8 cellular contexts compared by ENCODE assay signal in genomic region chr2:210577263-210578071, GRCh38. TPM values are rescaled to one million over a fixed set of nuclear protein-coding genes. Genes with fewer than 3 reads are reported as not detected.
DNase-seq lines count a peak whose midpoint lies in the region; ATAC-seq, FAIRE-seq and TF ChIP-seq lines count a peak whose summit lies in the region.

No MANE protein-coding gene starts in this region.

- no peak overlapping the region for H3K27ac ChIP-seq in K562 (ENCODE audit: extremely low read depth, low read depth, low read length)
- no peak overlapping the region for H3K27ac ChIP-seq in aorta (ENCODE audit: low read depth in 1 of 2, low read length in 2 of 2)

- peak in 2 of 3 experiments; percentile 51 to 63; a peak in 4 of 6 replicates for TF ChIP-seq CTCF in K562 (IDR thresholded peaks at IDR 0.05 in 2 of 3, conservative IDR thresholded peaks at IDR 0.05 in 1 of 3; ENCODE audit: insufficient read depth in 2 of 3, low read depth in 1 of 3, low read length in 3 of 3)

- no peak overlapping the region for H3K9ac ChIP-seq in K562 (ENCODE audit: insufficient read depth in 1 of 2, low read depth in 2 of 2, low read length in 2 of 2)

- intact Hi-C loops in K562 (cut with micrococcal nuclease) = loop anchor here (5.0 kb wide), 1 partner anchor 1990 kb away; no protein-coding TSS in a partner anchor
- intact Hi-C loops in aorta (cut with DNase I) = no loop called here

- WGBS in K562 (ENCODE audit: insufficient coverage, low coverage, missing lambda C conversion rate) = 0% methylated on average over 2 of the region's 2 CpGs
- WGBS in aorta, 2 donors = 18 to 23% methylated on average over 2 of the region's 2 CpGs

- no peaks in the 10 kb centered on the region for H3K36me3 ChIP-seq in K562 (ENCODE audit: control insufficient read depth, insufficient read depth, low read length)
- no peaks in the 10 kb centered on the region for H3K36me3 ChIP-seq in aorta (ENCODE audit: control insufficient read depth in 1 of 2, insufficient read depth in 2 of 2, low read length in 1 of 2)

- H3K9me3 ChIP-seq in K562 (replicated peaks; ENCODE audit: control insufficient read depth, insufficient read depth, low read depth, low read length) (no peaks in the 10 kb centered on the region), aorta (ENCODE audit: control insufficient read depth, low read length) (no peaks in the 10 kb centered on the region)

- FAIRE-seq in K562 (lab: Jason Lieb, UNC) = no peak

- no peak for TF ChIP-seq POLR2A in K562 (conservative IDR thresholded peaks at IDR 0.05)

- peak; percentile 26 to 61; a peak in 3 of 4 replicates for TF ChIP-seq RAD21 in K562 (CRISPR knock-in tag; conservative IDR thresholded peaks at IDR 0.05 in 1 of 2, IDR thresholded peaks at IDR 0.05 in 1 of 2)

- H3K4me2 ChIP-seq in K562 (ENCODE audit: insufficient read depth, low read length) = no peak overlapping the region

- in situ Hi-C loops in K562 (cut with MboI) = no loop called here

- TF ChIP-seq EP300 in K562 (IDR thresholded peaks at IDR 0.05; ENCODE audit: low read length) = no peak

- no peak overlapping the region for H3K4me3 ChIP-seq in K562
- no peak overlapping the region for H3K4me3 ChIP-seq in aorta (ENCODE audit: low read length in 2 of 2)

- no peak overlapping the region for H2AFZ ChIP-seq in K562 (ENCODE audit: low read depth, low read length)

- H3K4me1 ChIP-seq in K562 (replicated peaks in 1 of 2; ENCODE audit: control insufficient read depth in 2 of 2, insufficient read depth in 2 of 2, low read length in 2 of 2) (no peaks in the 10 kb centered on the region), aorta (ENCODE audit: control insufficient read depth in 1 of 2, insufficient read depth in 2 of 2, low read length in 2 of 2) (no peaks in the 10 kb centered on the region)

- no peaks in the 10 kb centered on the region for H3K9me1 ChIP-seq in K562 (ENCODE audit: control insufficient read depth, insufficient read depth, low read length)

- H4K20me1 ChIP-seq in K562 (replicated peaks; ENCODE audit: control insufficient read depth, insufficient read depth, low read length) = no peaks in the 10 kb centered on the region

- no peaks in the 10 kb centered on the region for H3K79me2 ChIP-seq in K562 (ENCODE audit: control insufficient read depth, insufficient read depth, low read length)

- peak; percentile 93 for ATAC-seq in HG03095 (IDR thresholded peaks at IDR 0.05; ENCODE audit: unreplicated experiment)
- peak; percentile 80 for ATAC-seq in K562
- peak; percentile 26 for ATAC-seq in left lobe of liver
- ATAC-seq in aorta (ENCODE audit: low FRiP score) = peak; percentile 60

- no peaks in the 10 kb centered on the region for H3K27me3 ChIP-seq in K562 (ENCODE audit: control insufficient read depth in 2 of 2, insufficient read depth in 2 of 2, low read length in 2 of 2)
- no peaks in the 10 kb centered on the region for H3K27me3 ChIP-seq in aorta (ENCODE audit: control insufficient read depth in 1 of 2, insufficient read depth in 2 of 2, low read length in 1 of 2)

- no TSS peak for BruUV-seq in K562 (replicated peaks; lab: Mats Ljungman, UMichigan)

- DNase-seq in DMS53 treated with DMSO at 0.1 percent for 48 hours (lab: John Stamatoyannopoulos, UW; ENCODE audit: unreplicated experiment) = peak; percentile 22
- peak; percentile 5 for DNase-seq in GM19238 (ENCODE audit: insufficient read length, low spot score)
- peak; percentile 40 for DNase-seq in NCI-H2196 (lab: John Stamatoyannopoulos, UW; ENCODE audit: unreplicated experiment)
- DNase-seq in K562 (ENCODE audit: extremely low read depth in 1 of 4, low spot score in 3 of 4) = peak; percentile 19 to 41 (median 34)
- DNase-seq in left lobe of liver (ENCODE audit: low spot score) = no peak
- DNase-seq in aorta = no peak
- DNase-seq in activated T-cell treated with anti-CD3 and anti-CD28 coated beads for 4 hours = no peak

- CTCF ChIA-PET in K562 (lab: Yijun Ruan, JAX; ENCODE audit: low intra/inter-chr PET ratio) = interaction anchor here (0.7 to 0.9 kb wide), 2 partner anchors 580 to 848 kb away, joined by 3 to 7 read pairs; no protein-coding TSS in a partner anchor

- POLR2A ChIA-PET in K562 (lab: Yijun Ruan, JAX) = no interaction called here

TF ChIP-seq in K562, 482 proteins besides CTCF, POLR2A, EP300 and RAD21 (continues in another document):
- TF ChIP-seq ATF4 (CRISPR knock-in tag; IDR thresholded peaks at IDR 0.05) (0 out of 2 replicates have a peak, but pooled peaks have one; percentile 27), SRSF1 (IDR thresholded peaks at IDR 0.05; ENCODE audit: low read depth, low read length) (no peak), MEF2A (IDR thresholded peaks at IDR 0.05; ENCODE audit: control insufficient read depth, low read depth, low read length) (no peak), EGR1 (conservative IDR thresholded peaks at IDR 0.05) (no peak), ZNF316 (IDR thresholded peaks at IDR 0.05) (peak; percentile 88), ZEB2 (IDR thresholded peaks at IDR 0.05) (no peak), JUN (IDR thresholded peaks at IDR 0.05; ENCODE audit: borderline replicate concordance, low read depth, low read length) (no peak), JUN (CRISPR knock-in tag; IDR thresholded peaks at IDR 0.05; ENCODE audit: borderline replicate concordance) (no peak), MXI1 (IDR thresholded peaks at IDR 0.05; ENCODE audit: low read depth, low read length) (no peak), YBX1 (IDR thresholded peaks at IDR 0.05) (no peak), MAFG (tag; conservative IDR thresholded peaks at IDR 0.05) (peak; percentile 70), CEBPB (tag; IDR thresholded peaks at IDR 0.05) (peak; percentile 48; the same call in 1 of the 2 replicates), PKNOX1 (IDR thresholded peaks at IDR 0.05) (no peak), HOXB6 (CRISPR knock-in tag; IDR thresholded peaks at IDR 0.05; ENCODE audit: borderline replicate concordance) (no peak), POLR2AphosphoS5 (IDR thresholded peaks at IDR 0.05; ENCODE audit: control insufficient read depth, insufficient read depth, low read depth, low read length) (no peak), STAG1 (CRISPR knock-in tag; IDR thresholded peaks at IDR 0.05; ENCODE audit: borderline replicate concordance) (no peak), GMEB1 (CRISPR knock-in tag; IDR thresholded peaks at IDR 0.05) (no peak)

RNA-seq across cellular contexts. Expression of gene CPS1, which starts 21.1 kb away (rescaled TPM):
- 10.9 and 21.5 TPM in 2 replicates for total RNA-seq in K562 (2011; cell fraction: chromatin; rRNA removed; ENCODE audit: low replicate concordance)
- total RNA-seq in K562 (2011; cell fraction: nucleolus; rRNA removed) = 7.7 and 10.9 TPM in 2 replicates
- 12.2 and 17.3 TPM in 2 replicates for total RNA-seq in K562 (2011; cell fraction: nucleoplasm; rRNA removed)
- total RNA-seq in K562 (2014; rRNA removed) (4.3 and 5.7 TPM in 2 replicates), K562 (2014; rRNA removed; fragmentation: Illumina TruSeq; extraction: Trizol) (9.6 and 10.7 TPM in 2 replicates), K562 (2015; rRNA removed; fragmentation: Illumina TruSeq; extraction: Trizol) (8.7 and 9.2 TPM in 2 replicates), K562 (2021) (5.0 and 6.0 TPM in 2 replicates), left lobe of liver (1,770 TPM), aorta (1 to 10 TPM; 3.2 to 5.1 TPM)
- polyA plus RNA-seq in K562 (2011; rRNA removed) (11.6 and 13.5 TPM in 2 replicates), K562 (2014; fragmentation: Illumina TruSeq; extraction: Trizol) (8.7 and 9.3 TPM in 2 replicates), K562 (2014; fragmentation: Nextera tagmentation; extraction: Ambion mirVana) (1 to 10 TPM; 2.4 to 3.6 TPM), K562 (2014; rRNA removed) (5.1 and 6.0 TPM in 2 replicates), aorta (1 to 10 TPM; 3.5 to 9.0 TPM)
- 3.9 and 6.6 TPM in 2 replicates for polyA plus RNA-seq in K562 (2011; cell fraction: cytosol; rRNA removed)
- 19.9 and 29.6 TPM in 2 replicates for polyA plus RNA-seq in K562 (2011; cell fraction: nucleus; rRNA removed)
- polyA plus RNA-seq in K562 (2012) = 5.6 and 6.8 TPM in 2 replicates
- 38.7 and 39.8 TPM in 2 replicates for polyA minus RNA-seq in K562 (2011; rRNA and poly(A)+ RNA removed)
- polyA minus RNA-seq in K562 (2011; cell fraction: cytosol; rRNA and poly(A)+ RNA removed) = 16.1 and 17.1 TPM in 2 replicates
- 22.3 and 47.3 TPM in 2 replicates for polyA minus RNA-seq in K562 (2011; cell fraction: nucleus; rRNA and poly(A)+ RNA removed)

Comparison
In these comparisons a context has a peak if more than half of its experiments do, and no peak if none do; other contexts are left out.
1. DNase-seq: peak in DMS53 treated with DMSO at 0.1 percent for 48 hours (single experiment), GM19238 (single experiment), NCI-H2196 (single experiment) and K562 (4 of 4); none in left lobe of liver (single experiment), aorta (0 of 2) and activated T-cell treated with anti-CD3 and anti-CD28 coated beads for 4 hours (single experiment).
2. ATAC-seq: peak in every context shown above with its lines; median percentile 93 in HG03095; 80 in K562; 60 in aorta; 26 in left lobe of liver.
3. RNA of gene CPS1, which starts 21.1 kb away (total RNA-seq): 1,770 TPM in left lobe of liver (single experiment); 4.3 to 21.5 TPM in K562 and 3.2 to 5.1 TPM in aorta; every median in the first group is over 10 times any median in the second.